16 cellular contexts compared by ENCODE assay signal in the genomic region with DNA sequence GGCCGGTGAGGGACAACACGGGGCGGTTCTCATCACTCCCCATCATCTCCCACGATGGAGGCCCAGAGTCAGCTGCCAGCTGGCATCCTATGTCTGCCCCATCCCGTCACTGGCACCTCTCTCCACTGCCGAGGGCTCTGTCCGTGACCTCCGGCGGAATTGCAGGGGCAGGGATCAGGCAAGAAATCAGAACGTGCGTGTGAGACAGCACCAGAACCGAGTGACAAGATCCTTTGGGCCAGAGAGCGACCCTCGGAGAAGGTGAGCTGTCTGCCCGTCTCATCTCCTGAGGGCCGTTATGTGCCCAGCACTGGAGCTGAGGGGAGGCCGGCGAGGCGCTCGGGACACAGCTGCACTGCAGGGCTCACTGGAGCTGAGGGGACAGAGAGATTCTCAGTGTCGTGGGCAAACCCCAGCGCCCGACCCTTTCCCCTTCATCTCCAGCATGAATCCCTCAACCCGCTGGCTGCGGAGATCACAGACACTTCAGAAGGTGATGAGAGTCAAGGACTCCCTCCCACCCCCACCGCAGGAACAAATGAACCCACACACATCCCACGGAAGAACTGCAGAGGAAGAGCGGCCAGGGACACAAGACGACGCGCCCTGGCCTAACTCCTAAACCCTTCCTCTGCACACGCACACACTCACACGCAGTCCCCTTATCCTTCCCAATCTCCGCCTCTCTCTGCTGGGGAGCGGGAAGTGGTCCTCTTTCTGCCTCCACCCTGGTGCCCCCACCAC.
DNase-seq lines count a peak whose midpoint lies in the region; ATAC-seq, FAIRE-seq and TF ChIP-seq lines count a peak whose summit lies in the region.
"Had no signal": no experiment of that assay in that cellular context is flagged by ENCODE, and none has a peak within 500 bp of the region (broad histone marks: within the 10 kb centered on the region; RNA-seq: fewer than 3 reads in every experiment).

No MANE protein-coding gene starts in this region.

- in situ Hi-C loops in mammary epithelial cell (cut with MboI; ENCODE audit: low sequenced_read_pairs in 2 of 2), result no loop called here

- no peak for TF ChIP-seq CTCF in breast epithelium (IDR thresholded peaks at IDR 0.05)
- no peak for TF ChIP-seq CTCF in mammary epithelial cell (conservative IDR thresholded peaks at IDR 0.05 in 1 of 2, IDR thresholded peaks at IDR 0.05 in 1 of 2; ENCODE audit: extremely low read depth in 1 of 2, insufficient read depth in 1 of 2, low read depth in 1 of 2, low read length in 2 of 2)
- TF ChIP-seq CTCF in left ventricle myocardium inferior (IDR thresholded peaks at IDR 0.05; ENCODE audit: borderline replicate concordance), result no peak
- no peak for TF ChIP-seq CTCF in ovary (IDR thresholded peaks at IDR 0.05)

- no peak overlapping the region for H3K4me2 ChIP-seq in mammary epithelial cell (ENCODE audit: insufficient read depth, low read depth, low read length)

- H4K20me1 ChIP-seq in mammary epithelial cell (ENCODE audit: insufficient read depth, low read length), result no peaks in the 10 kb centered on the region

- BruUV-seq in mammary epithelial cell (replicated peaks; lab: Mats Ljungman, UMichigan), result no TSS peak

- dilution Hi-C loops in mammary epithelial cell (cut with HindIII; ENCODE audit: low sequenced_read_pairs), result no loop called here

- no peak for FAIRE-seq in H54 (lab: Jason Lieb, UNC)

- H2AFZ ChIP-seq in mammary epithelial cell (ENCODE audit: low read depth, low read length), result no peak overlapping the region

- TF ChIP-seq POLR2A in breast epithelium (IDR thresholded peaks at IDR 0.05) (no peak), ovary (IDR thresholded peaks at IDR 0.05) (no peak), H54 (IDR thresholded peaks at IDR 0.05; ENCODE audit: low read depth, low read length) (no peak)

- H3K9me3 ChIP-seq in breast epithelium (no peaks in the 10 kb centered on the region), mammary epithelial cell (replicated peaks; ENCODE audit: insufficient read depth, low read length) (peaks cover 18% of the 10 kb centered on the region), left ventricle myocardium inferior (replicated peaks) (no peaks in the 10 kb centered on the region), ovary (no peaks in the 10 kb centered on the region)

- H3K27me3 ChIP-seq in breast epithelium, result no peaks in the 10 kb centered on the region
- H3K27me3 ChIP-seq in mammary epithelial cell (ENCODE audit: insufficient read depth, low read length), result no peaks in the 10 kb centered on the region
- no peaks in the 10 kb centered on the region for H3K27me3 ChIP-seq in left ventricle myocardium inferior (ENCODE audit: low read depth)
- no peaks in the 10 kb centered on the region for H3K27me3 ChIP-seq in ovary

- CTCF ChIA-PET in mammary epithelial cell (lab: Charles Lee; ENCODE audit: low non-redundant PET), result no interaction called here

- TF ChIP-seq EP300 in ovary (IDR thresholded peaks at IDR 0.05), result no peak

- DNase-seq in breast epithelium (ENCODE audit: low spot score in 2 of 2) (no peak), mammary epithelial cell (no peak), left ventricle myocardium inferior (no peak), ovary (peak in 1 of 5 donors; percentile 56), H54 (ENCODE audit: insufficient read length, low spot score) (no peak)
- no peak for DNase-seq in activated CD8-positive, alpha-beta memory T cell treated with anti-CD3 and anti-CD28 coated beads for 24 hours
- DNase-seq: activated CD4-positive, alpha-beta T cell treated with anti-CD3 and anti-CD28 coated beads, Interleukin-2, amount 10 ng/mL, durations not matched to agents 24 days and 14 days; activated naive CD8-positive, alpha-beta T cell treated with anti-CD3 and anti-CD28 coated beads, Interleukin-2, amount 10 ng/mL, durations not matched to agents 7 days and 5 days; activated T-cell treated with anti-CD3 and anti-CD28 coated beads, Interleukin-2, amount 50 U/mL, for 1 hour; CD8-positive, alpha-beta T cell; KBM-7; NCI-H226; T1000 had no signal

- peaks cover 8% of the 10 kb centered on the region for H3K79me2 ChIP-seq in mammary epithelial cell (ENCODE audit: insufficient read depth, low read length)

- WGBS in mammary epithelial cell (ENCODE audit: low coverage, missing lambda C conversion rate), result 86% methylated on average over 18 of the region's 35 CpGs
- WGBS in ovary, 3 donors, result 65 to 71% (median 69%) methylated on average over 35 of the region's 35 CpGs

- no peak overlapping the region for H3K9ac ChIP-seq in mammary epithelial cell (ENCODE audit: insufficient read depth, low read length)

- H3K4me1 ChIP-seq in breast epithelium (peaks cover 0 to 12% of the 10 kb centered on the region in 2 donors), mammary epithelial cell (ENCODE audit: insufficient read depth, low read length) (peaks cover 22% of the 10 kb centered on the region), left ventricle myocardium inferior (peaks cover 63% of the 10 kb centered on the region), ovary (ENCODE audit: insufficient read depth) (peaks cover 14% of the 10 kb centered on the region)

- peaks cover 4% of the 10 kb centered on the region for H3K36me3 ChIP-seq in breast epithelium
- peaks cover 30% of the 10 kb centered on the region for H3K36me3 ChIP-seq in mammary epithelial cell (ENCODE audit: insufficient read depth, low read length)
- H3K36me3 ChIP-seq in left ventricle myocardium inferior, result peaks cover 24% of the 10 kb centered on the region
- H3K36me3 ChIP-seq in ovary, result no peaks in the 10 kb centered on the region

- H3K27ac ChIP-seq in breast epithelium (peak overlapping the region; percentile 17 to 51), mammary epithelial cell (ENCODE audit: insufficient read depth, low read depth, low read length) (no peak overlapping the region), left ventricle myocardium inferior (replicated peaks) (peak overlapping the region; percentile 82), ovary (peak overlapping the region; percentile 76 to 79)

- no peak overlapping the region for H3K4me3 ChIP-seq in breast epithelium
- no peak overlapping the region for H3K4me3 ChIP-seq in mammary epithelial cell (replicated peaks in 1 of 3; ENCODE audit: insufficient read depth in 1 of 3, low read depth in 2 of 3, low read length in 3 of 3)
- H3K4me3 ChIP-seq in left ventricle myocardium inferior, result no peak overlapping the region
- no peak overlapping the region for H3K4me3 ChIP-seq in ovary
- H3K4me3 ChIP-seq: skin epidermis had no signal

- intact Hi-C loops in breast epithelium (cut with DNase I; ENCODE audit: low total_unique reads), result no loop called here
- intact Hi-C loops in mammary epithelial cell (cut with micrococcal nuclease), result no loop called here
- intact Hi-C loops in left ventricle myocardium inferior (cut with micrococcal nuclease), result no loop called here
- intact Hi-C loops in ovary (cut with DNase I), result no loop called here

- ATAC-seq in HG02852 (IDR thresholded peaks at IDR 0.05; ENCODE audit: unreplicated experiment) (no peak), SK-N-SH treated with all-trans-retinoic acid at 6 μM for 48 hours (no peak)
- ATAC-seq: CD8-positive, alpha-beta T cell had no signal

TF ChIP-seq in SK-N-SH treated with all-trans-retinoic acid at 6 μM for 48 hours, 23 proteins besides CTCF, POLR2A, EP300 and RAD21:
- TF ChIP-seq OSR1 (CRISPR knock-in tag; IDR thresholded peaks at IDR 0.05) (no peak), TOX (CRISPR knock-in tag; IDR thresholded peaks at IDR 0.05; ENCODE audit: borderline replicate concordance) (no peak), GLIS3 (CRISPR knock-in tag; IDR thresholded peaks at IDR 0.05) (no peak)
